1 cellular context compared by ENCODE assay signal in the genomic region with DNA sequence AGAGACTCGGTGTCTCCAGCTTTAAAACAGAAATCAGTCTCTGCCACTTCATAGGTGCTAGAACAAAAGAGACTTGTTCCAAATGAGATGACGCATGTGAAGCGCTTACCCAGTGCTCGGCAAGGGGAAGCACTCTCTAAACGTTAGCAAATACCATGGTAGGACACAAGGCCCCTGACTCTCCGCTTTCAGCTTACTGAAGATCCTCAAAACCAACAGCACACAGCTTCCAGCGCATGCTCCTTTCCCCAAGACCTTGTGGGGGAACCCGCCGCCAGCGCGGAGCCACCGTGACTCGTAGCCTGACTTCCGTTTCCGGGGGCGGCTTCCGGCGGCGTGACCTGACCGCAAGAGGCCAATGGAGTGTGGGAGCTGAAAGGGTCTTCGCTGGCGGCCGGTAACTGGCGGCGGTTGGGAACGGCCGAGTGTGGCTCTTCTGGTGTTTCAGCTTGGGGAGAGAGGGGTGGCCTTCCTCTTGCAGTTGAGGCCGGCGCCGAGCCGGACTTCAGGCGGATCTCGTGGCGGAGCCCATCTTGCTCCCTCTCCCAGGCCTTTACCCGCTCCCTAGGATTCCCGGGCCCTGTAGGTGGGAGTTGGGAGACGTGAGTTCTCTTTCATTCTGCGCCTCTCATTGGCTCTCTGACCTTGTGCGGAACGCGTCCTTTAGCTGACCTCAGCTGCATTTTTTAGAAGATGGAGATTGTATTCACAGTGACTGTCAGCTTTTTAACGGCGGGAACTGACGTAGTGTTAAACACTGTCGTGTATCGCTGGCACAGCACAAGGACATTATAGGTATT.
TF ChIP-seq lines count a peak whose summit lies in the region.

A gene with protein sequence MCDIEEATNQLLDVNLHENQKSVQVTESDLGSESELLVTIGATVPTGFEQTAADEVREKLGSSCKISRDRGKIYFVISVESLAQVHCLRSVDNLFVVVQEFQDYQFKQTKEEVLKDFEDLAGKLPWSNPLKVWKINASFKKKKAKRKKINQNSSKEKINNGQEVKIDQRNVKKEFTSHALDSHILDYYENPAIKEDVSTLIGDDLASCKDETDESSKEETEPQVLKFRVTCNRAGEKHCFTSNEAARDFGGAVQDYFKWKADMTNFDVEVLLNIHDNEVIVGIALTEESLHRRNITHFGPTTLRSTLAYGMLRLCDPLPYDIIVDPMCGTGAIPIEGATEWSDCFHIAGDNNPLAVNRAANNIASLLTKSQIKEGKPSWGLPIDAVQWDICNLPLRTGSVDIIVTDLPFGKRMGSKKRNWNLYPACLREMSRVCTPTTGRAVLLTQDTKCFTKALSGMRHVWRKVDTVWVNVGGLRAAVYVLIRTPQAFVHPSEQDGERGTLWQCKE (plus strand): TSS at position 324 of the 800 bp plus-strand sequence. CDS start 2,015 bp downstream, outside the sequence.

TF ChIP-seq in HepG2, 621 proteins besides CTCF, POLR2A, EP300 and RAD21 (continued from another document and continues in another):
- TF ChIP-seq, protein P1, sequence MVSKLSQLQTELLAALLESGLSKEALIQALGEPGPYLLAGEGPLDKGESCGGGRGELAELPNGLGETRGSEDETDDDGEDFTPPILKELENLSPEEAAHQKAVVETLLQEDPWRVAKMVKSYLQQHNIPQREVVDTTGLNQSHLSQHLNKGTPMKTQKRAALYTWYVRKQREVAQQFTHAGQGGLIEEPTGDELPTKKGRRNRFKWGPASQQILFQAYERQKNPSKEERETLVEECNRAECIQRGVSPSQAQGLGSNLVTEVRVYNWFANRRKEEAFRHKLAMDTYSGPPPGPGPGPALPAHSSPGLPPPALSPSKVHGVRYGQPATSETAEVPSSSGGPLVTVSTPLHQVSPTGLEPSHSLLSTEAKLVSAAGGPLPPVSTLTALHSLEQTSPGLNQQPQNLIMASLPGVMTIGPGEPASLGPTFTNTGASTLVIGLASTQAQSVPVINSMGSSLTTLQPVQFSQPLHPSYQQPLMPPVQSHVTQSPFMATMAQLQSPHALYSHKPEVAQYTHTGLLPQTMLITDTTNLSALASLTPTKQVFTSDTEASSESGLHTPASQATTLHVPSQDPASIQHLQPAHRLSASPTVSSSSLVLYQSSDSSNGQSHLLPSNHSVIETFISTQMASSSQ (IDR thresholded peaks at IDR 0.05; ENCODE audit: low read depth), result no peak
- TF ChIP-seq, protein P1 (CRISPR knock-in tag; IDR thresholded peaks at IDR 0.05; ENCODE audit: borderline replicate concordance), result peak; percentile 28; the same call in 1 of the 2 replicates
- TF ChIP-seq, protein P2, sequence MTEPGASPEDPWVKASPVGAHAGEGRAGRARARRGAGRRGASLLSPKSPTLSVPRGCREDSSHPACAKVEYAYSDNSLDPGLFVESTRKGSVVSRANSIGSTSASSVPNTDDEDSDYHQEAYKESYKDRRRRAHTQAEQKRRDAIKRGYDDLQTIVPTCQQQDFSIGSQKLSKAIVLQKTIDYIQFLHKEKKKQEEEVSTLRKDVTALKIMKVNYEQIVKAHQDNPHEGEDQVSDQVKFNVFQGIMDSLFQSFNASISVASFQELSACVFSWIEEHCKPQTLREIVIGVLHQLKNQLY (CRISPR knock-in tag; IDR thresholded peaks at IDR 0.05), result peak; percentile 72
- peak; percentile 70; the same call in 1 of the 2 replicates for TF ChIP-seq CREM (IDR thresholded peaks at IDR 0.05)
- TF ChIP-seq CREM (CRISPR knock-in tag; IDR thresholded peaks at IDR 0.05), result no peak
- TF ChIP-seq HOXA9 (CRISPR knock-in tag; IDR thresholded peaks at IDR 0.05; ENCODE audit: borderline replicate concordance), result 0 out of 2 replicates have a peak, but pooled peaks have one; percentile 78
- TF ChIP-seq, protein P3, sequence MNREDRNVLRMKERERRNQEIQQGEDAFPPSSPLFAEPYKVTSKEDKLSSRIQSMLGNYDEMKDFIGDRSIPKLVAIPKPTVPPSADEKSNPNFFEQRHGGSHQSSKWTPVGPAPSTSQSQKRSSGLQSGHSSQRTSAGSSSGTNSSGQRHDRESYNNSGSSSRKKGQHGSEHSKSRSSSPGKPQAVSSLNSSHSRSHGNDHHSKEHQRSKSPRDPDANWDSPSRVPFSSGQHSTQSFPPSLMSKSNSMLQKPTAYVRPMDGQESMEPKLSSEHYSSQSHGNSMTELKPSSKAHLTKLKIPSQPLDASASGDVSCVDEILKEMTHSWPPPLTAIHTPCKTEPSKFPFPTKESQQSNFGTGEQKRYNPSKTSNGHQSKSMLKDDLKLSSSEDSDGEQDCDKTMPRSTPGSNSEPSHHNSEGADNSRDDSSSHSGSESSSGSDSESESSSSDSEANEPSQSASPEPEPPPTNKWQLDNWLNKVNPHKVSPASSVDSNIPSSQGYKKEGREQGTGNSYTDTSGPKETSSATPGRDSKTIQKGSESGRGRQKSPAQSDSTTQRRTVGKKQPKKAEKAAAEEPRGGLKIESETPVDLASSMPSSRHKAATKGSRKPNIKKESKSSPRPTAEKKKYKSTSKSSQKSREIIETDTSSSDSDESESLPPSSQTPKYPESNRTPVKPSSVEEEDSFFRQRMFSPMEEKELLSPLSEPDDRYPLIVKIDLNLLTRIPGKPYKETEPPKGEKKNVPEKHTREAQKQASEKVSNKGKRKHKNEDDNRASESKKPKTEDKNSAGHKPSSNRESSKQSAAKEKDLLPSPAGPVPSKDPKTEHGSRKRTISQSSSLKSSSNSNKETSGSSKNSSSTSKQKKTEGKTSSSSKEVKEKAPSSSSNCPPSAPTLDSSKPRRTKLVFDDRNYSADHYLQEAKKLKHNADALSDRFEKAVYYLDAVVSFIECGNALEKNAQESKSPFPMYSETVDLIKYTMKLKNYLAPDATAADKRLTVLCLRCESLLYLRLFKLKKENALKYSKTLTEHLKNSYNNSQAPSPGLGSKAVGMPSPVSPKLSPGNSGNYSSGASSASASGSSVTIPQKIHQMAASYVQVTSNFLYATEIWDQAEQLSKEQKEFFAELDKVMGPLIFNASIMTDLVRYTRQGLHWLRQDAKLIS (CRISPR knock-in tag; IDR thresholded peaks at IDR 0.05), result peak; percentile 87
- peak; percentile 36 for TF ChIP-seq MED13 (CRISPR knock-in tag; IDR thresholded peaks at IDR 0.05)
- no peak for TF ChIP-seq ZNF773 (CRISPR knock-in tag; IDR thresholded peaks at IDR 0.05; ENCODE audit: borderline replicate concordance)
- TF ChIP-seq, protein P4, sequence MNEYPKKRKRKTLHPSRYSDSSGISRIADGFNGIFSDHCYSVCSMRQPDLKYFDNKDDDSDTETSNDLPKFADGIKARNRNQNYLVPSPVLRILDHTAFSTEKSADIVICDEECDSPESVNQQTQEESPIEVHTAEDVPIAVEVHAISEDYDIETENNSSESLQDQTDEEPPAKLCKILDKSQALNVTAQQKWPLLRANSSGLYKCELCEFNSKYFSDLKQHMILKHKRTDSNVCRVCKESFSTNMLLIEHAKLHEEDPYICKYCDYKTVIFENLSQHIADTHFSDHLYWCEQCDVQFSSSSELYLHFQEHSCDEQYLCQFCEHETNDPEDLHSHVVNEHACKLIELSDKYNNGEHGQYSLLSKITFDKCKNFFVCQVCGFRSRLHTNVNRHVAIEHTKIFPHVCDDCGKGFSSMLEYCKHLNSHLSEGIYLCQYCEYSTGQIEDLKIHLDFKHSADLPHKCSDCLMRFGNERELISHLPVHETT (CRISPR knock-in tag; conservative IDR thresholded peaks at IDR 0.05), result peak; percentile 46; the same call in 1 of the 2 replicates
- no peak for TF ChIP-seq SETDB1 (CRISPR knock-in tag; IDR thresholded peaks at IDR 0.05; ENCODE audit: borderline replicate concordance)
- no peak for TF ChIP-seq CAMTA2 (CRISPR knock-in tag; IDR thresholded peaks at IDR 0.05; ENCODE audit: borderline replicate concordance)
- no peak for TF ChIP-seq TCF12 (IDR thresholded peaks at IDR 0.05)
- TF ChIP-seq TCF12 (CRISPR knock-in tag; IDR thresholded peaks at IDR 0.05), result no peak
- TF ChIP-seq AGO2 (optimal IDR thresholded peaks at IDR 0.05; ENCODE audit: low read depth, low read length), result peak; percentile 82
- peak; percentile 94 for TF ChIP-seq IKZF4 (CRISPR knock-in tag; IDR thresholded peaks at IDR 0.05; ENCODE audit: borderline replicate concordance, low read depth, not compliant biosample characterization)
- peak; percentile 96 for TF ChIP-seq ETV5 (CRISPR knock-in tag; IDR thresholded peaks at IDR 0.05; ENCODE audit: borderline replicate concordance)
- peak; percentile 65 for TF ChIP-seq ESRRA (CRISPR knock-in tag; IDR thresholded peaks at IDR 0.05; ENCODE audit: low read depth)
- peak; percentile 93; the same call in 1 of the 2 replicates for TF ChIP-seq TOE1 (CRISPR knock-in tag; IDR thresholded peaks at IDR 0.05)
- no peak; the same call in 1 of the 2 replicates for TF ChIP-seq ZNF264 (CRISPR knock-in tag; IDR thresholded peaks at IDR 0.05)
- peak; percentile 56; the same call in 1 of the 2 replicates for TF ChIP-seq HMG20B (CRISPR knock-in tag; conservative IDR thresholded peaks at IDR 0.05)
- no peak for TF ChIP-seq ZNF562 (CRISPR knock-in tag; IDR thresholded peaks at IDR 0.05; ENCODE audit: borderline replicate concordance)
- TF ChIP-seq, protein P5, sequence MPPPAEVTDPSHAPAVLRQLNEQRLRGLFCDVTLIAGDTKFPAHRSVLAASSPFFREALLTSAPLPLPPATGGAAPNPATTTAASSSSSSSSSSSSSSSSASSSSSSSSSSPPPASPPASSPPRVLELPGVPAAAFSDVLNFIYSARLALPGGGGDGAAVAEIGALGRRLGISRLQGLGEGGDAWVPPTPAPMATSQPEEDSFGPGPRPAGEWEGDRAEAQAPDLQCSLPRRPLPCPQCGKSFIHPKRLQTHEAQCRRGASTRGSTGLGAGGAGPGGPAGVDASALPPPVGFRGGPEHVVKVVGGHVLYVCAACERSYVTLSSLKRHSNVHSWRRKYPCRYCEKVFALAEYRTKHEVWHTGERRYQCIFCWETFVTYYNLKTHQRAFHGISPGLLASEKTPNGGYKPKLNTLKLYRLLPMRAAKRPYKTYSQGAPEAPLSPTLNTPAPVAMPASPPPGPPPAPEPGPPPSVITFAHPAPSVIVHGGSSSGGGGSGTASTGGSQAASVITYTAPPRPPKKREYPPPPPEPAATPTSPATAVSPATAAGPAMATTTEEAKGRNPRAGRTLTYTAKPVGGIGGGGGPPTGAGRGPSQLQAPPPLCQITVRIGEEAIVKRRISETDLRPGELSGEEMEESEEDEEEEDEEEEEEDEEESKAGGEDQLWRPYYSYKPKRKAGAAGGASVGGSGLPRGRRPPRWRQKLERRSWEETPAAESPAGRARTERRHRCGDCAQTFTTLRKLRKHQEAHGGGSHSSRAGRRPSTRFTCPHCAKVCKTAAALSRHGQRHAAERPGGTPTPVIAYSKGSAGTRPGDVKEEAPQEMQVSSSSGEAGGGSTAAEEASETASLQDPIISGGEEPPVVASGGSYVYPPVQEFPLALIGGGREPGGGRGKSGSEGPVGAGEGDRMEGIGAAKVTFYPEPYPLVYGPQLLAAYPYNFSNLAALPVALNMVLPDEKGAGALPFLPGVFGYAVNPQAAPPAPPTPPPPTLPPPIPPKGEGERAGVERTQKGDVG (CRISPR knock-in tag; IDR thresholded peaks at IDR 0.05; ENCODE audit: borderline replicate concordance), result peak; percentile 60; the same call in 1 of the 2 replicates
- peak; percentile 83 for TF ChIP-seq MED8 (CRISPR knock-in tag; IDR thresholded peaks at IDR 0.05; ENCODE audit: insufficient replicate concordance)
- no peak for TF ChIP-seq ZKSCAN5 (CRISPR knock-in tag; IDR thresholded peaks at IDR 0.05)
- TF ChIP-seq EEA1 (CRISPR knock-in tag; IDR thresholded peaks at IDR 0.05; ENCODE audit: borderline replicate concordance), result no peak
- TF ChIP-seq, protein P6, sequence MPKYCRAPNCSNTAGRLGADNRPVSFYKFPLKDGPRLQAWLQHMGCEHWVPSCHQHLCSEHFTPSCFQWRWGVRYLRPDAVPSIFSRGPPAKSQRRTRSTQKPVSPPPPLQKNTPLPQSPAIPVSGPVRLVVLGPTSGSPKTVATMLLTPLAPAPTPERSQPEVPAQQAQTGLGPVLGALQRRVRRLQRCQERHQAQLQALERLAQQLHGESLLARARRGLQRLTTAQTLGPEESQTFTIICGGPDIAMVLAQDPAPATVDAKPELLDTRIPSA (CRISPR knock-in tag; IDR thresholded peaks at IDR 0.05; ENCODE audit: borderline replicate concordance), result no peak
- TF ChIP-seq ZNF619 (CRISPR knock-in tag; IDR thresholded peaks at IDR 0.05), result peak; percentile 95
- TF ChIP-seq TBX3 (IDR thresholded peaks at IDR 0.05; ENCODE audit: borderline replicate concordance), result no peak
- TF ChIP-seq, protein P7, sequence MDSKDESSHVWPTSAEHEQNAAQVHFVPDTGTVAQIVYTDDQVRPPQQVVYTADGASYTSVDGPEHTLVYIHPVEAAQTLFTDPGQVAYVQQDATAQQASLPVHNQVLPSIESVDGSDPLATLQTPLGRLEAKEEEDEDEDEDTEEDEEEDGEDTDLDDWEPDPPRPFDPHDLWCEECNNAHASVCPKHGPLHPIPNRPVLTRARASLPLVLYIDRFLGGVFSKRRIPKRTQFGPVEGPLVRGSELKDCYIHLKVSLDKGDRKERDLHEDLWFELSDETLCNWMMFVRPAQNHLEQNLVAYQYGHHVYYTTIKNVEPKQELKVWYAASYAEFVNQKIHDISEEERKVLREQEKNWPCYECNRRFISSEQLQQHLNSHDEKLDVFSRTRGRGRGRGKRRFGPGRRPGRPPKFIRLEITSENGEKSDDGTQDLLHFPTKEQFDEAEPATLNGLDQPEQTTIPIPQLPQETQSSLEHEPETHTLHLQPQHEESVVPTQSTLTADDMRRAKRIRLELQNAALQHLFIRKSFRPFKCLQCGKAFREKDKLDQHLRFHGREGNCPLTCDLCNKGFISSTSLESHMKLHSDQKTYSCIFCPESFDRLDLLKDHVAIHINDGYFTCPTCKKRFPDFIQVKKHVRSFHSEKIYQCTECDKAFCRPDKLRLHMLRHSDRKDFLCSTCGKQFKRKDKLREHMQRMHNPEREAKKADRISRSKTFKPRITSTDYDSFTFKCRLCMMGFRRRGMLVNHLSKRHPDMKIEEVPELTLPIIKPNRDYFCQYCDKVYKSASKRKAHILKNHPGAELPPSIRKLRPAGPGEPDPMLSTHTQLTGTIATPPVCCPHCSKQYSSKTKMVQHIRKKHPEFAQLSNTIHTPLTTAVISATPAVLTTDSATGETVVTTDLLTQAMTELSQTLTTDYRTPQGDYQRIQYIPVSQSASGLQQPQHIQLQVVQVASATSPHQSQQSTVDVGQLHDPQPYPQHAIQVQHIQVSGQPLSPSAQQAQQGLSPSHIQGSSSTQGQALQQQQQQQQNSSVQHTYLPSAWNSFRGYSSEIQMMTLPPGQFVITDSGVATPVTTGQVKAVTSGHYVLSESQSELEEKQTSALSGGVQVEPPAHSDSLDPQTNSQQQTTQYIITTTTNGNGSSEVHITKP (CRISPR knock-in tag; IDR thresholded peaks at IDR 0.05; ENCODE audit: low read depth), result peak; percentile 86
- TF ChIP-seq ZBTB38 (CRISPR knock-in tag; IDR thresholded peaks at IDR 0.05), result peak; percentile 90
